ENCODE assay signal across 37 cellular contexts in the genomic region with DNA sequence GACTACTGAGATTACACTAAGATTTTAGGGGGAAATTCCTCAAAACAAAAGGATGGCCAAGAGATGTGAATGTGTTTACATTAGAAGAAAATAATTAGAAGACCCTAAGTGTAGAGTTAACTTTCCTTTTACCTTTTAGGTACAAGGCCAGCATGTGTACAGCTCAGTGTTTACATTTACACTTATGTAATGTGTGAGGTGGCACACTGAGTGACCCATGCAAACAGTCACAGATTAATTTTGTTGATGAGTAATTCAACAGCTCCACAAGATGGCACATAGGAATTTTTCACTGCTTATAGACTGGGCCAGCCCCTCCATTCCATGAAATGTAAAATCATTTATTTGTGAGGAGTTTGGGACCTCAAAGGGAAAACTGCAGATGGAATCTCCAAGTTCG.
"Had no signal": no experiment of that assay in that cellular context is flagged by ENCODE, and none has a peak within 500 bp of the region (broad histone marks: within the 10 kb centered on the region; RNA-seq: fewer than 3 reads in every experiment).

No MANE protein-coding gene starts in this region.

- H3K4me3 Mint-ChIP-seq: activated CD4-positive, alpha-beta T cell treated with anti-CD3 and anti-CD28 coated beads, Interleukin-2, amount 10 ng/mL, durations not matched to agents 24 days and 14 days; activated CD8-positive, alpha-beta T cell treated with anti-CD3 and anti-CD28 coated beads for 36 hours; activated naive CD8-positive, alpha-beta T cell treated with anti-CD3 and anti-CD28 coated beads for 36 hours; activated T-cell treated with anti-CD3 and anti-CD28 coated beads, Interleukin-2, amount 50 U/mL, for 72 hours; activated T-helper 17 cell treated with anti-CD3 and anti-CD28 coated beads, Interleukin-2, amount 50 U/mL, for 72 hours; T-cell had no signal

- DNase-seq: activated CD4-positive, alpha-beta T cell treated with anti-CD3 and anti-CD28 coated beads for 1 hour; activated CD4-positive, alpha-beta T cell treated with anti-CD3 and anti-CD28 coated beads, Interleukin-2, amount 10 ng/mL, durations not matched to agents 24 days and 14 days; activated CD4-positive, alpha-beta T cell treated with anti-CD3 and anti-CD28 coated beads, Interleukin-2, amount 50 U/mL, for 4 hours; activated CD4-positive, CD25-positive, alpha-beta regulatory T cell; activated CD8-positive, alpha-beta T cell treated with anti-CD3 and anti-CD28 coated beads for 36 hours; activated effector memory CD4-positive, alpha-beta T cell treated with anti-CD3 and anti-CD28 coated beads, Interleukin-2, amount 50 U/mL, for 16 hours; activated naive CD4-positive, alpha-beta T cell; activated naive CD4-positive, alpha-beta T cell treated with anti-CD3 and anti-CD28 coated beads, Interleukin-2, amount 50 U/mL, for 16 hours; activated naive CD8-positive, alpha-beta T cell treated with anti-CD3 and anti-CD28 coated beads for 36 hours; activated T-cell treated with anti-CD3 and anti-CD28 coated beads, Interleukin-2, amount 50 U/mL, for 1 hour; activated T-cell treated with anti-CD3 and anti-CD28 coated beads, Interleukin-2, amount 50 U/mL, for 72 hours; amygdala; body of pancreas; cerebellar nuclear complex; Karpas-422; MG63; NCI-H1048; NCI-H1105 treated with DMSO at 0.1 percent for 48 hours; NCI-H1436; NCI-H1694; NCI-H1930; NCI-H2081 treated with DMSO at 0.1 percent for 48 hours; NCI-H226; NCI-H446 treated with DMSO at 0.1 percent for 48 hours; NCI-H524; Peyer's patch; SIG-M5; T-cell; T-helper 2 cell; T-helper 9 cell; WERI-Rb-1 had no signal

- H3K36me3 ChIP-seq: ascending aorta, breast epithelium, MG63, Peyer's patch, WERI-Rb-1 had no signal

- H3K4me1 ChIP-seq: ascending aorta, body of pancreas, breast epithelium, Peyer's patch had no signal

- H3K27me3 ChIP-seq: ascending aorta, body of pancreas, breast epithelium, MG63, Peyer's patch had no signal

- H3K27ac ChIP-seq: ascending aorta, body of pancreas, breast epithelium, Peyer's patch, RWPE1, WERI-Rb-1 had no signal

- H3K27me3 Mint-ChIP-seq: activated CD4-positive, alpha-beta T cell treated with anti-CD3 and anti-CD28 coated beads, Interleukin-2, amount 10 ng/mL, durations not matched to agents 24 days and 14 days; activated CD8-positive, alpha-beta T cell treated with anti-CD3 and anti-CD28 coated beads for 36 hours; activated naive CD8-positive, alpha-beta T cell treated with anti-CD3 and anti-CD28 coated beads for 36 hours; activated T-helper 17 cell treated with anti-CD3 and anti-CD28 coated beads, Interleukin-2, amount 50 U/mL, for 72 hours; T-cell had no signal

- H3K4me3 ChIP-seq: ascending aorta, body of pancreas, breast epithelium, MG63, Peyer's patch had no signal

- H3K27ac Mint-ChIP-seq: activated CD4-positive, alpha-beta T cell treated with anti-CD3 and anti-CD28 coated beads, Interleukin-2, amount 10 ng/mL, durations not matched to agents 24 days and 14 days; activated CD8-positive, alpha-beta T cell treated with anti-CD3 and anti-CD28 coated beads for 36 hours; activated naive CD8-positive, alpha-beta T cell treated with anti-CD3 and anti-CD28 coated beads for 36 hours; activated T-cell treated with anti-CD3 and anti-CD28 coated beads, Interleukin-2, amount 50 U/mL, for 72 hours; activated T-helper 17 cell treated with anti-CD3 and anti-CD28 coated beads, Interleukin-2, amount 50 U/mL, for 72 hours; T-cell had no signal

- ATAC-seq: activated CD8-positive, alpha-beta T cell treated with anti-CD3 and anti-CD28 coated beads for 36 hours; activated T-cell treated with anti-CD3 and anti-CD28 coated beads, Interleukin-2, amount 50 U/mL, for 72 hours; activated T-helper 17 cell treated with anti-CD3 and anti-CD28 coated beads, Interleukin-2, amount 50 U/mL, for 72 hours; body of pancreas; Right ventricle myocardium inferior; SK-N-SH treated with all-trans-retinoic acid at 6 μM for 48 hours; T-cell had no signal

- H3K4me1 Mint-ChIP-seq: activated CD4-positive, alpha-beta T cell treated with anti-CD3 and anti-CD28 coated beads, Interleukin-2, amount 10 ng/mL, durations not matched to agents 24 days and 14 days; activated naive CD8-positive, alpha-beta T cell treated with anti-CD3 and anti-CD28 coated beads for 36 hours; activated T-helper 17 cell treated with anti-CD3 and anti-CD28 coated beads, Interleukin-2, amount 50 U/mL, for 72 hours; T-cell had no signal

- H3K9me3 Mint-ChIP-seq: activated CD8-positive, alpha-beta T cell treated with anti-CD3 and anti-CD28 coated beads for 36 hours had no signal

- H3K9me3 ChIP-seq: ascending aorta, body of pancreas, breast epithelium, MG63, Peyer's patch had no signal
